Comparison of ENCODE assay signal across 30 cellular contexts in genomic region chr17:5473906-5474305, GRCh38.
"Had no signal": no experiment of that assay in that cellular context is flagged by ENCODE, and none has a peak within 500 bp of the region (broad histone marks: within the 10 kb centered on the region; RNA-seq: fewer than 3 reads in every experiment).

No MANE protein-coding gene starts in this region.

- H3K4me1 Mint-ChIP-seq: brain had no signal

- H3K27me3 Mint-ChIP-seq: activated CD4-positive, alpha-beta memory T cell treated with anti-CD3 and anti-CD28 coated beads for 36 hours; activated CD4-positive, alpha-beta T cell treated with anti-CD3 and anti-CD28 coated beads for 36 hours; activated CD4-positive, alpha-beta T cell treated with anti-CD3 and anti-CD28 coated beads, Interleukin-2, amount 10 ng/mL, durations not matched to agents 24 days and 14 days; activated CD8-positive, alpha-beta memory T cell treated with anti-CD3 and anti-CD28 coated beads, Interleukin-2, amount 10 ng/mL, durations not matched to agents 7 days and 5 days; activated naive CD4-positive, alpha-beta T cell treated with anti-CD3 and anti-CD28 coated beads, Interleukin-2, amount 10 ng/mL, durations not matched to agents 7 days and 5 days; brain; T-helper 17 cell had no signal

- H3K27ac ChIP-seq: adrenal gland, ascending aorta, breast epithelium, cardiac muscle cell, colonic mucosa, epithelial cell of prostate, esophagus squamous epithelium had no signal

- H3K27me3 ChIP-seq: adrenal gland, ascending aorta, breast epithelium, cardiac muscle cell, colonic mucosa, esophagus squamous epithelium had no signal

- H3K9me3 ChIP-seq: adrenal gland, ascending aorta, breast epithelium, colonic mucosa, esophagus squamous epithelium had no signal

- ATAC-seq: activated CD4-positive, alpha-beta T cell treated with anti-CD3 and anti-CD28 coated beads for 36 hours; activated CD8-positive, alpha-beta memory T cell treated with anti-CD3 and anti-CD28 coated beads, Interleukin-2, amount 10 ng/mL, durations not matched to agents 7 days and 5 days; activated CD8-positive, alpha-beta T cell treated with anti-CD3 and anti-CD28 coated beads, Interleukin-2, amount 10 ng/mL, durations not matched to agents 7 days and 5 days; activated naive CD4-positive, alpha-beta T cell treated with anti-CD3 and anti-CD28 coated beads, Interleukin-2, amount 50 U/mL, for 72 hours; T-helper 17 cell had no signal

- H3K9me3 Mint-ChIP-seq: activated CD4-positive, alpha-beta memory T cell treated with anti-CD3 and anti-CD28 coated beads for 36 hours; activated CD4-positive, alpha-beta T cell treated with anti-CD3 and anti-CD28 coated beads, Interleukin-2, amount 10 ng/mL, durations not matched to agents 24 days and 14 days; activated naive CD4-positive, alpha-beta T cell treated with anti-CD3 and anti-CD28 coated beads, Interleukin-2, amount 10 ng/mL, durations not matched to agents 7 days and 5 days; activated naive CD4-positive, alpha-beta T cell treated with anti-CD3 and anti-CD28 coated beads, Interleukin-2, amount 50 U/mL, for 72 hours; T-helper 2 cell treated with Interferon-gamma antibody and Interleukin-4, amounts not matched to agents 5 μg/mL and 100 μg/mL, for 36 hours had no signal

- DNase-seq: activated CD4-positive, alpha-beta memory T cell treated with anti-CD3 and anti-CD28 coated beads for 36 hours; activated CD4-positive, alpha-beta T cell treated with anti-CD3 and anti-CD28 coated beads for 36 hours; activated CD4-positive, alpha-beta T cell treated with anti-CD3 and anti-CD28 coated beads, Interleukin-2, amount 10 ng/mL, durations not matched to agents 24 days and 14 days; activated CD4-positive, CD25-positive, alpha-beta regulatory T cell; activated CD4-positive, CD25-positive, alpha-beta regulatory T cell treated with anti-CD3 and anti-CD28 coated beads, Interleukin-2, amount 50 U/mL, for 72 hours; activated CD8-positive, alpha-beta memory T cell treated with anti-CD3 and anti-CD28 coated beads, Interleukin-2, amount 10 ng/mL, durations not matched to agents 7 days and 5 days; activated CD8-positive, alpha-beta memory T cell treated with anti-CD3 and anti-CD28 coated beads, Interleukin-2, amount 50 U/mL, for 4 hours; activated CD8-positive, alpha-beta T cell treated with anti-CD3 and anti-CD28 coated beads, Interleukin-2, amount 10 ng/mL, durations not matched to agents 7 days and 5 days; activated gamma-delta T cell; activated naive CD4-positive, alpha-beta T cell; activated naive CD4-positive, alpha-beta T cell treated with anti-CD3 and anti-CD28 coated beads, Interleukin-2, amount 10 ng/mL, durations not matched to agents 7 days and 5 days; activated T-cell treated with anti-CD3 and anti-CD28 coated beads, Interleukin-2, amount 50 U/mL, for 48 hours; adrenal gland; central memory CD4-positive, alpha-beta T cell; cerebellar nuclear complex; colonic mucosa; effector CD8-positive, alpha-beta T cell; esophagus squamous epithelium; foreskin fibroblast; head of caudate nucleus; T-helper 1 cell; T-helper 17 cell; T1000 had no signal

- H3K36me3 ChIP-seq: colonic mucosa had no signal

- H3K4me3 Mint-ChIP-seq: activated CD4-positive, alpha-beta memory T cell treated with anti-CD3 and anti-CD28 coated beads for 36 hours; activated CD4-positive, alpha-beta T cell treated with anti-CD3 and anti-CD28 coated beads for 36 hours; activated CD4-positive, alpha-beta T cell treated with anti-CD3 and anti-CD28 coated beads, Interleukin-2, amount 10 ng/mL, durations not matched to agents 24 days and 14 days; activated CD8-positive, alpha-beta memory T cell treated with anti-CD3 and anti-CD28 coated beads, Interleukin-2, amount 10 ng/mL, durations not matched to agents 7 days and 5 days; activated CD8-positive, alpha-beta T cell treated with anti-CD3 and anti-CD28 coated beads, Interleukin-2, amount 10 ng/mL, durations not matched to agents 7 days and 5 days; activated naive CD4-positive, alpha-beta T cell treated with anti-CD3 and anti-CD28 coated beads, Interleukin-2, amount 10 ng/mL, durations not matched to agents 7 days and 5 days; brain; T-helper 17 cell; T-helper 2 cell treated with Interferon-gamma antibody and Interleukin-4, amounts not matched to agents 5 μg/mL and 100 μg/mL, for 36 hours had no signal

- H3K4me1 ChIP-seq: ascending aorta, breast epithelium, colonic mucosa had no signal

- H3K27ac Mint-ChIP-seq: activated CD4-positive, alpha-beta memory T cell treated with anti-CD3 and anti-CD28 coated beads for 36 hours; activated CD4-positive, alpha-beta T cell treated with anti-CD3 and anti-CD28 coated beads for 36 hours; activated CD4-positive, alpha-beta T cell treated with anti-CD3 and anti-CD28 coated beads, Interleukin-2, amount 10 ng/mL, durations not matched to agents 24 days and 14 days; activated CD8-positive, alpha-beta memory T cell treated with anti-CD3 and anti-CD28 coated beads, Interleukin-2, amount 10 ng/mL, durations not matched to agents 7 days and 5 days; activated CD8-positive, alpha-beta T cell treated with anti-CD3 and anti-CD28 coated beads, Interleukin-2, amount 10 ng/mL, durations not matched to agents 7 days and 5 days; activated naive CD4-positive, alpha-beta T cell treated with anti-CD3 and anti-CD28 coated beads, Interleukin-2, amount 10 ng/mL, durations not matched to agents 7 days and 5 days; activated naive CD4-positive, alpha-beta T cell treated with anti-CD3 and anti-CD28 coated beads, Interleukin-2, amount 50 U/mL, for 72 hours; brain; T-helper 17 cell; T-helper 2 cell treated with Interferon-gamma antibody and Interleukin-4, amounts not matched to agents 5 μg/mL and 100 μg/mL, for 36 hours had no signal

- H3K4me3 ChIP-seq: adrenal gland, ascending aorta, breast epithelium, cardiac muscle cell, colonic mucosa, esophagus squamous epithelium had no signal
